ENCODE assay signal across 13 cellular contexts in genomic region chr12:105332925-105333324, GRCh38. TPM values are rescaled to one million over a fixed set of nuclear protein-coding genes. Genes with fewer than 3 reads are reported as not detected.
DNase-seq lines count a peak whose midpoint lies in the region; ATAC-seq and TF ChIP-seq lines count a peak whose summit lies in the region.
"Had no signal": no experiment of that assay in that cellular context is flagged by ENCODE, and none has a peak within 500 bp of the region (broad histone marks: within the 10 kb centered on the region; RNA-seq: fewer than 3 reads in every experiment).

No MANE protein-coding gene starts in this region.

- in situ Hi-C loops in mammary epithelial cell (cut with MboI; ENCODE audit: low sequenced_read_pairs in 2 of 2) (no loop called here), HAP-1 (cut with MboI; ENCODE audit: low sequenced_read_pairs) (no loop called here)

- peak overlapping the region in 1 of 3 experiments; percentile 17 for H3K4me3 ChIP-seq in mammary epithelial cell (replicated peaks in 1 of 3; ENCODE audit: insufficient read depth in 1 of 3, low read depth in 2 of 3, low read length in 3 of 3)
- H3K4me3 ChIP-seq in OCI-LY7 (ENCODE audit: low read depth, low read length, poor library complexity, severe bottlenecking) = peak overlapping the region; percentile 92
- H3K4me3 ChIP-seq in fibroblast of lung (replicated peaks in 1 of 4; ENCODE audit: control extremely low read depth in 1 of 4, insufficient read depth in 1 of 4, low read depth in 3 of 4, low read length in 4 of 4) = peak overlapping the region in 3 of 4 experiments; percentile 4 to 82 (median 8)
- no peak overlapping the region for H3K4me3 ChIP-seq in HAP-1

- H3K36me3 ChIP-seq in mammary epithelial cell (ENCODE audit: insufficient read depth, low read length) (no peaks in the 10 kb centered on the region), OCI-LY7 (ENCODE audit: insufficient read depth, low read length) (peaks cover 61% of the 10 kb centered on the region), fibroblast of lung (ENCODE audit: control insufficient read depth, insufficient read depth, low read length) (no peaks in the 10 kb centered on the region), HAP-1 (replicated peaks) (peaks cover 3% of the 10 kb centered on the region; the same call in 1 of the 2 replicates)
- H3K36me3 ChIP-seq: pancreas had no signal

- CTCF ChIA-PET in mammary epithelial cell (lab: Charles Lee; ENCODE audit: low non-redundant PET) (interaction anchor here (0.6 to 1.1 kb wide), 2 partner anchors 79 to 87 kb away, joined by 3 to 4 read pairs; no protein-coding TSS in a partner anchor), MCF 10A (lab: Yijun Ruan, JAX) (interaction anchor here (0.6 to 1.3 kb wide), 6 partner anchors 9 to 1090 kb away, joined by 3 to 7 read pairs (median 3); no protein-coding TSS in a partner anchor), OCI-LY7 (lab: Charles Lee; ENCODE audit: unreplicated experiment) (interaction anchor here (1.2 kb wide), 1 partner anchor 14 kb away, joined by 5 read pairs; no protein-coding TSS in a partner anchor)

- no peaks in the 10 kb centered on the region for H3K9me2 ChIP-seq in OCI-LY7 (ENCODE audit: insufficient read depth, low read length)

- H3K4me1 Mint-ChIP-seq in MCF 10A (ENCODE audit: insufficient read depth, unreplicated experiment) = peaks cover 39% of the 10 kb centered on the region

- H4K20me1 ChIP-seq in mammary epithelial cell (ENCODE audit: insufficient read depth, low read length) (no peaks in the 10 kb centered on the region), OCI-LY7 (ENCODE audit: insufficient read depth, low read length) (peaks cover 31% of the 10 kb centered on the region), fibroblast of lung (ENCODE audit: control insufficient read depth, extremely low read depth, insufficient read depth, low read length) (no peaks in the 10 kb centered on the region)

- H3K9me3 Mint-ChIP-seq in MCF 10A (ENCODE audit: unreplicated experiment) = no peaks in the 10 kb centered on the region
- H3K9me3 Mint-ChIP-seq: memory B cell had no signal

- dilution Hi-C loops in mammary epithelial cell (cut with HindIII; ENCODE audit: low sequenced_read_pairs) = loop anchor here (5.0 kb wide), 1 partner anchor 76 kb away; no protein-coding TSS in a partner anchor

- DNase-seq in mammary epithelial cell (no peak), MCF 10A (ENCODE audit: unreplicated experiment) (no peak), OCI-LY7 (ENCODE audit: low spot score) (no peak), fibroblast of lung (ENCODE audit: low read depth in 2 of 2) (no peak), NCI-H510A (lab: John Stamatoyannopoulos, UW) (no peak), middle frontal gyrus (ENCODE audit: extremely low spot score, low spot score) (no peak), HAP-1 (ENCODE audit: low spot score in 2 of 2) (no peak)
- DNase-seq: GF-D8; pancreas; stimulated activated naive CD8-positive, alpha-beta T cell treated with anti-CD3 and anti-CD28 coated beads, Interleukin-15, Interleukin-2, amounts not matched to agents 100 U/mL and 50 U/mL, for 24 hours had no signal

- BruUV-seq in mammary epithelial cell (replicated peaks; lab: Mats Ljungman, UMichigan) = no TSS peak
- BruUV-seq in MCF 10A (replicated peaks; lab: Mats Ljungman, UMichigan) = no TSS peak
- BruUV-seq in OCI-LY7 (replicated peaks; lab: Mats Ljungman, UMichigan) = TSS peak; percentile 17

- no peaks in the 10 kb centered on the region for H3K36me3 Mint-ChIP-seq in MCF 10A (ENCODE audit: insufficient read depth, unreplicated experiment)

- H2AFZ ChIP-seq in mammary epithelial cell (ENCODE audit: low read depth, low read length) (no peak overlapping the region), OCI-LY7 (ENCODE audit: low read length) (no peak overlapping the region), fibroblast of lung (ENCODE audit: low read length) (no peak overlapping the region)

- POLR2A ChIA-PET in MCF 10A (lab: Yijun Ruan, JAX) (interaction anchor here (0.6 to 5.2 kb wide), 8 partner anchors 8 to 225 kb away, joined by 3 to 51 read pairs (median 4); partner anchors contain the start of genes APPL2 and WASHC4), OCI-LY7 (lab: Charles Lee) (interaction anchor here (0.7 to 9.6 kb wide), 10 partner anchors 13 to 740 kb away, joined by 3 to 157 read pairs (median 7); no protein-coding TSS in a partner anchor)

- no peaks in the 10 kb centered on the region for H3K27me3 ChIP-seq in mammary epithelial cell (ENCODE audit: insufficient read depth, low read length)
- H3K27me3 ChIP-seq in fibroblast of lung (ENCODE audit: control insufficient read depth, insufficient read depth, low read length) = no peaks in the 10 kb centered on the region
- no peaks in the 10 kb centered on the region for H3K27me3 ChIP-seq in HAP-1 (ENCODE audit: low read depth)
- H3K27me3 ChIP-seq: pancreas had no signal

- H3K4me1 ChIP-seq in mammary epithelial cell (ENCODE audit: insufficient read depth, low read length) = peaks cover 37% of the 10 kb centered on the region
- H3K4me1 ChIP-seq in OCI-LY7 (ENCODE audit: insufficient read depth, low read length, poor library complexity, severe bottlenecking) = peaks cover 77% of the 10 kb centered on the region
- H3K4me1 ChIP-seq in fibroblast of lung (ENCODE audit: control insufficient read depth, extremely low read depth, insufficient read depth, low read length) = peaks cover 13% of the 10 kb centered on the region
- H3K4me1 ChIP-seq in HAP-1 = peaks cover 45% of the 10 kb centered on the region

- H3K4me3 Mint-ChIP-seq in MCF 10A (ENCODE audit: unreplicated experiment) = no peak overlapping the region
- H3K4me3 Mint-ChIP-seq: memory B cell had no signal

- no peaks in the 10 kb centered on the region for H3K27me3 Mint-ChIP-seq in MCF 10A (ENCODE audit: insufficient read depth, unreplicated experiment)
- H3K27me3 Mint-ChIP-seq: memory B cell had no signal

- intact Hi-C loops in mammary epithelial cell (cut with micrococcal nuclease) (loop anchor here (5.0 kb wide), 1 partner anchor 81 kb away; no protein-coding TSS in a partner anchor), MCF 10A (cut with micrococcal nuclease) (loop anchor here (2.0 to 5.0 kb wide), 2 partner anchors 96 to 226 kb away; partner anchors contain the start of genes APPL2 and WASHC4), OCI-LY7 (cut with micrococcal nuclease; ENCODE audit: unreplicated experiment) (loop anchor here (5.0 to 10.0 kb wide), 3 partner anchors 96 to 858 kb away; partner anchors contain the start of genes APPL2 and WASHC4)

- H3K4me2 ChIP-seq in mammary epithelial cell (ENCODE audit: insufficient read depth, low read depth, low read length) = peak overlapping the region; percentile 90
- H3K4me2 ChIP-seq in OCI-LY7 (ENCODE audit: low read length) = peak overlapping the region; percentile 87
- H3K4me2 ChIP-seq in fibroblast of lung (ENCODE audit: extremely low read depth, insufficient read depth, low read length) = peak overlapping the region; percentile 69

- no peak for ATAC-seq in GM19467 (IDR thresholded peaks at IDR 0.05; ENCODE audit: unreplicated experiment)
- ATAC-seq: pancreas; stimulated activated naive CD8-positive, alpha-beta T cell treated with anti-CD3 and anti-CD28 coated beads, Interleukin-15, Interleukin-2, amounts not matched to agents 100 U/mL and 50 U/mL, for 24 hours had no signal

- H3K9me3 ChIP-seq in mammary epithelial cell (replicated peaks; ENCODE audit: insufficient read depth, low read length) (no peaks in the 10 kb centered on the region), OCI-LY7 (ENCODE audit: low read length) (peaks cover 13% of the 10 kb centered on the region), fibroblast of lung (ENCODE audit: control insufficient read depth, insufficient read depth, low read depth, low read length) (no peaks in the 10 kb centered on the region), HAP-1 (0 out of 2 replicates have a peak, but pooled peaks cover 2% of the 10 kb centered on the region)
- H3K9me3 ChIP-seq: pancreas had no signal

- no peak overlapping the region for H3K9ac ChIP-seq in mammary epithelial cell (ENCODE audit: insufficient read depth, low read length)
- H3K9ac ChIP-seq in fibroblast of lung (ENCODE audit: insufficient read depth, low read length) = no peak overlapping the region

- TF ChIP-seq CTCF in mammary epithelial cell (conservative IDR thresholded peaks at IDR 0.05 in 1 of 2, IDR thresholded peaks at IDR 0.05 in 1 of 2; ENCODE audit: extremely low read depth in 1 of 2, insufficient read depth in 1 of 2, low read depth in 1 of 2, low read length in 2 of 2) (no peak), MCF 10A (IDR thresholded peaks at IDR 0.05; ENCODE audit: unreplicated experiment) (no peak), OCI-LY7 (conservative IDR thresholded peaks at IDR 0.05; ENCODE audit: low read length) (no peak), fibroblast of lung (conservative IDR thresholded peaks at IDR 0.05 in 1 of 2, IDR thresholded peaks at IDR 0.05 in 1 of 2; ENCODE audit: low read depth in 1 of 2, low read length in 2 of 2) (no peak)

- H3K79me2 ChIP-seq in mammary epithelial cell (ENCODE audit: insufficient read depth, low read length) = peaks cover 69% of the 10 kb centered on the region
- H3K79me2 ChIP-seq in OCI-LY7 (ENCODE audit: insufficient read depth, low read depth, low read length) = peaks cover 70% of the 10 kb centered on the region
- H3K79me2 ChIP-seq in fibroblast of lung (ENCODE audit: control insufficient read depth, insufficient read depth, low read length) = peaks cover 70% of the 10 kb centered on the region

- peak overlapping the region; percentile 11 for H3K27ac ChIP-seq in mammary epithelial cell (ENCODE audit: insufficient read depth, low read depth, low read length)
- H3K27ac ChIP-seq in OCI-LY7 (ENCODE audit: low read depth, low read length, poor library complexity, severe bottlenecking) = peak overlapping the region; percentile 91
- peak overlapping the region; percentile 37 for H3K27ac ChIP-seq in fibroblast of lung (ENCODE audit: insufficient read depth, low read length)
- H3K27ac ChIP-seq: C4-2B, pancreas had no signal

- 12% methylated on average over 1 of the region's 1 CpG for WGBS in mammary epithelial cell (ENCODE audit: low coverage, missing lambda C conversion rate)

- H3K27ac Mint-ChIP-seq in MCF 10A (ENCODE audit: low read depth, unreplicated experiment) = no peak overlapping the region
- H3K27ac Mint-ChIP-seq: memory B cell had no signal

RNA-seq across cellular contexts. Expression of gene C12orf75, which starts 2.4 kb away (rescaled TPM):
- total RNA-seq in mammary epithelial cell (100 to 1,000 TPM in 1 of 2 donors, 10 to 100 TPM in 1; 88.7 to 177 TPM), MCF 10A (2022) (53.6 and 67.7 TPM in 2 replicates), OCI-LY7 (2022) (448 and 505 TPM in 2 replicates), fibroblast of lung (40.6 and 133 TPM in 2 replicates)
- polyA plus RNA-seq in mammary epithelial cell (115 TPM), fibroblast of lung (298 and 336 TPM in 2 replicates)
- polyA minus RNA-seq in mammary epithelial cell (64.7 TPM), fibroblast of lung (ENCODE audit: low replicate concordance) (22.0 and 22.2 TPM in 2 replicates)
- 147 and 174 TPM in 2 replicates for total RNA-seq in OCI-LY7 (2014; rRNA removed; shearing (Covaris generic))
- polyA plus RNA-seq in fibroblast of lung (2012) = 233 and 328 TPM in 2 replicates

Comparison
In these comparisons a context has a peak if more than half of its experiments do, and no peak if none do; other contexts are left out.
1. H3K27ac ChIP-seq: peak in every context shown above with its lines; median percentile 91 in OCI-LY7; 37 in fibroblast of lung; 11 in mammary epithelial cell.